Comparison of ENCODE assay signal across 22 cellular contexts in genomic region chr16:75014318-75014717, GRCh38.
"Had no signal": no experiment of that assay in that cellular context is flagged by ENCODE, and none has a peak within 500 bp of the region (broad histone marks: within the 10 kb centered on the region; RNA-seq: fewer than 3 reads in every experiment).

No MANE protein-coding gene starts in this region.

- H3K4me3 Mint-ChIP-seq: memory B cell; mesothelial cell of epicardium; nephron; stimulated activated memory B cell treated with anti-CD40 and anti-IgM and Interleukin-4, amounts not matched to agents 10 μg/mL and 1 μg/mL and 100 μg/mL, for 72 hours; stimulated activated naive CD8-positive, alpha-beta T cell treated with anti-CD3 and anti-CD28 coated beads, Interleukin-15, Interleukin-2, amounts not matched to agents 100 ng/mL and 50 ng/mL, for 24 hours had no signal

- H3K9me3 Mint-ChIP-seq: memory B cell; mesothelial cell of epicardium; nephron; stimulated activated memory B cell treated with anti-CD40 and anti-IgM and Interleukin-4, amounts not matched to agents 10 μg/mL and 1 μg/mL and 100 μg/mL, for 72 hours; stimulated activated naive CD8-positive, alpha-beta T cell treated with anti-CD3 and anti-CD28 coated beads, Interleukin-15, Interleukin-2, amounts not matched to agents 100 ng/mL and 50 ng/mL, for 24 hours had no signal

- H3K27me3 ChIP-seq: esophagus muscularis mucosa, gastrocnemius medialis, heart right ventricle, spleen, tibial artery, upper lobe of left lung had no signal

- DNase-seq: effector memory CD4-positive, alpha-beta T cell; gastrocnemius medialis; heart right ventricle; islet precursor cell; spleen; stimulated activated CD4-positive, alpha-beta T cell treated with anti-CD3 and anti-CD28 coated beads, Interleukin-15, amount 100 ng/mL, for 24 hours; stimulated activated CD4-positive, alpha-beta T cell treated with anti-CD3 and anti-CD28 coated beads, Interleukin-1b, Interleukin-23, amount 100 ng/mL, for 48 hours; stimulated activated CD4-positive, alpha-beta T cell treated with anti-CD3 and anti-CD28 coated beads, Interleukin-4, amount 100 ng/mL, for 24 hours; tibial artery; upper lobe of left lung had no signal

- ATAC-seq: gastrocnemius medialis; heart right ventricle; left lobe of liver; sciatic nerve; stimulated activated memory B cell treated with anti-CD40 and anti-IgM and Interleukin-4, amounts not matched to agents 10 μg/mL and 1 μg/mL and 100 μg/mL, for 72 hours had no signal

- H3K4me1 ChIP-seq: prostate gland had no signal

- H3K36me3 ChIP-seq: esophagus muscularis mucosa, gastrocnemius medialis, heart right ventricle, prostate gland, spleen, tibial artery, upper lobe of left lung had no signal

- H3K27me3 Mint-ChIP-seq: stimulated activated naive CD8-positive, alpha-beta T cell treated with anti-CD3 and anti-CD28 coated beads, Interleukin-15, Interleukin-2, amounts not matched to agents 100 ng/mL and 50 ng/mL, for 24 hours had no signal

- FAIRE-seq: endometrium had no signal

- H3K27ac Mint-ChIP-seq: memory B cell; mesothelial cell of epicardium; nephron; stimulated activated memory B cell treated with anti-CD40 and anti-IgM and Interleukin-4, amounts not matched to agents 10 μg/mL and 1 μg/mL and 100 μg/mL, for 72 hours; stimulated activated naive CD8-positive, alpha-beta T cell treated with anti-CD3 and anti-CD28 coated beads, Interleukin-15, Interleukin-2, amounts not matched to agents 100 ng/mL and 50 ng/mL, for 24 hours had no signal

- H3K9me3 ChIP-seq: esophagus muscularis mucosa, gastrocnemius medialis, heart right ventricle, prostate gland, spleen, tibial artery, upper lobe of left lung had no signal

- H3K27ac ChIP-seq: epithelial cell of prostate, parathyroid adenoma, prostate gland, spleen had no signal

- H3K4me3 ChIP-seq: esophagus muscularis mucosa, gastrocnemius medialis, heart right ventricle, prostate gland, spleen, tibial artery, upper lobe of left lung had no signal

- H3K36me3 Mint-ChIP-seq: memory B cell; stimulated activated memory B cell treated with anti-CD40 and anti-IgM and Interleukin-4, amounts not matched to agents 10 μg/mL and 1 μg/mL and 100 μg/mL, for 72 hours had no signal

- H3K9ac ChIP-seq: parathyroid adenoma had no signal

- H2AFZ ChIP-seq: parathyroid adenoma had no signal
